In genomic region chr20:36773123-36773547, GRCh38 we compare ENCODE assay signal across 8 cellular contexts. TPM values are rescaled to one million over a fixed set of nuclear protein-coding genes. Genes with fewer than 3 reads are reported as not detected.
DNase-seq lines count a peak whose midpoint lies in the region; ATAC-seq and TF ChIP-seq lines count a peak whose summit lies in the region.

No MANE protein-coding gene starts in this region.

- H3K27me3 ChIP-seq in heart right ventricle: no peaks in the 10 kb centered on the region

- no peak for TF ChIP-seq CTCF in heart right ventricle (IDR thresholded peaks at IDR 0.05)

- 2% methylated on average over 19 of the region's 19 CpGs for WGBS in heart right ventricle, 2 donors

- no peaks in the 10 kb centered on the region for H3K9me3 ChIP-seq in heart right ventricle

- H3K4me3 ChIP-seq in heart right ventricle: peak overlapping the region; percentile 49 to 85 (median 78)

- H3K4me1 ChIP-seq in heart right ventricle: peaks cover 0 to 44% (median 28%) of the 10 kb centered on the region in 9 donors

- ATAC-seq in heart right ventricle (no peak), left ventricle myocardium superior (no peak), HG02798 (IDR thresholded peaks at IDR 0.05; ENCODE audit: poor library complexity, unreplicated experiment) (no peak)

- TF ChIP-seq POLR2A in erythroblast (IDR thresholded peaks at IDR 0.05; ENCODE audit: low read length): no peak

- H3K27ac ChIP-seq in heart right ventricle: peak overlapping the region in 8 of 10 donors; percentile 93 to 99 (median 96)

- intact Hi-C loops in heart right ventricle (cut with DNase I) (loop anchor here in 6 of 10 donors (5.0 to 10.0 kb wide), 2 partner anchors 92 to 166 kb away; partner anchors contain the start of gene RAB5IF (in 1 of the 6)), left ventricle myocardium superior (cut with micrococcal nuclease) (no loop called here), posterior vena cava (cut with DNase I) (no loop called here)

- peaks cover 0 to 12% (median 0%) of the 10 kb centered on the region in 9 donors for H3K36me3 ChIP-seq in heart right ventricle

- DNase-seq in heart right ventricle (no peak), left ventricle myocardium superior (no peak), RKO (ENCODE audit: low spot score) (peak; percentile 38), erythroblast (lab: John Stamatoyannopoulos, UW) (peak; percentile 66 to 74), posterior vena cava (ENCODE audit: low spot score) (peak; percentile 73), NCI-H2107 (lab: John Stamatoyannopoulos, UW) (no peak)
- DNase-seq in stimulated activated naive CD4-positive, alpha-beta T cell (lab: John Stamatoyannopoulos, UW): no peak

RNA-seq across cellular contexts. Expression of gene DSN1, which starts 0.4 kb away (rescaled TPM):
- total RNA-seq in heart right ventricle (1 to 10 TPM; 3.2 to 6.0 (median 4.9) TPM), left ventricle myocardium superior (4.5 TPM), posterior vena cava (1 to 10 TPM; 7.1 to 7.2 TPM)
- 1 to 10 TPM; 4.7 to 5.8 TPM for polyA plus RNA-seq in heart right ventricle

RNA-seq across cellular contexts. Expression of gene NDRG3, which starts 27.2 kb away (rescaled TPM):
- total RNA-seq in heart right ventricle: 10 to 100 TPM; 20.7 to 37.0 (median 30.7) TPM
- 10 to 100 TPM; 19.3 to 23.8 TPM for polyA plus RNA-seq in heart right ventricle
- 35.7 TPM for total RNA-seq in left ventricle myocardium superior
- total RNA-seq in posterior vena cava: 10 to 100 TPM; 24.2 to 24.9 TPM

Comparison
In these comparisons a context has a peak if more than half of its experiments do, and no peak if none do; other contexts are left out.
1. intact Hi-C loops: an anchor here in heart right ventricle (5.0 to 10.0 kb wide); none called in left ventricle myocardium superior and posterior vena cava.
2. DNase-seq: peak in RKO (single experiment), erythroblast (2 of 2) and posterior vena cava (single experiment); none in heart right ventricle (0 of 2), left ventricle myocardium superior (single experiment), NCI-H2107 (single experiment) and stimulated activated naive CD4-positive, alpha-beta T cell (0 of 6).